Comparison of ENCODE assay signal across 8 cellular contexts in genomic region chr1:8348777-8349472, GRCh38. TPM values are rescaled to one million over a fixed set of nuclear protein-coding genes. Genes with fewer than 3 reads are reported as not detected.
DNase-seq lines count a peak whose midpoint lies in the region; ATAC-seq and TF ChIP-seq lines count a peak whose summit lies in the region.

No MANE protein-coding gene starts in this region.

- DNase-seq in 8988T (peak; percentile 76), GM13976 (ENCODE audit: low spot score) (peak; percentile 92), NCI-H345 (lab: John Stamatoyannopoulos, UW) (peak; percentile 67), dermis blood vessel endothelial cell (peak; percentile 75), mesothelial cell of epicardium (ENCODE audit: low spot score in 2 of 2, unreplicated experiment in 2 of 2) (peak; percentile 56 to 79)
- peak; percentile 73 for DNase-seq in activated CD4-positive, alpha-beta T cell treated with anti-CD3 and anti-CD28 coated beads, Interleukin-2, amount 10 ng/mL, durations not matched to agents 7 days and 5 days
- peak; percentile 32 to 47 for DNase-seq in stimulated activated CD8-positive, alpha-beta memory T cell treated with anti-CD3 and anti-CD28 coated beads, Interleukin-4, amount 100 ng/mL, for 4 hours (ENCODE audit: low read depth in 2 of 2, low spot score in 1 of 2)

- no peak for ATAC-seq in GM18867 (IDR thresholded peaks at IDR 0.05; ENCODE audit: unreplicated experiment)

- no peak overlapping the region for H3K4me3 Mint-ChIP-seq in activated CD4-positive, alpha-beta T cell treated with anti-CD3 and anti-CD28 coated beads, Interleukin-2, amount 10 ng/mL, durations not matched to agents 7 days and 5 days
- H3K4me3 Mint-ChIP-seq in mesothelial cell of epicardium: no peak overlapping the region

- H3K36me3 Mint-ChIP-seq in activated CD4-positive, alpha-beta T cell treated with anti-CD3 and anti-CD28 coated beads, Interleukin-2, amount 10 ng/mL, durations not matched to agents 7 days and 5 days (ENCODE audit: low read depth): peaks cover 2% of the 10 kb centered on the region
- peaks cover 14% of the 10 kb centered on the region for H3K36me3 Mint-ChIP-seq in mesothelial cell of epicardium

- no peak overlapping the region for H3K27ac Mint-ChIP-seq in activated CD4-positive, alpha-beta T cell treated with anti-CD3 and anti-CD28 coated beads, Interleukin-2, amount 10 ng/mL, durations not matched to agents 7 days and 5 days
- H3K27ac Mint-ChIP-seq in mesothelial cell of epicardium: peak overlapping the region; percentile 76

- H3K4me1 Mint-ChIP-seq in activated CD4-positive, alpha-beta T cell treated with anti-CD3 and anti-CD28 coated beads, Interleukin-2, amount 10 ng/mL, durations not matched to agents 7 days and 5 days: peaks cover 2% of the 10 kb centered on the region
- peaks cover 10% of the 10 kb centered on the region for H3K4me1 Mint-ChIP-seq in mesothelial cell of epicardium

- CTCF ChIA-PET in activated CD4-positive, alpha-beta T cell treated with anti-CD3 and anti-CD28 coated beads, Interleukin-2, amount 10 ng/mL, durations not matched to agents 7 days and 5 days (lab: Charles Lee): interaction anchor here (0.6 to 2.9 kb wide), 11 partner anchors 10 to 622 kb away, joined by 3 to 10 read pairs (median 4); no protein-coding TSS in a partner anchor

- in situ Hi-C loops in GM13976 (cut with MboI; ENCODE audit: low sequenced_read_pairs, unreplicated experiment): no loop called here

- no peaks in the 10 kb centered on the region for H3K9me3 Mint-ChIP-seq in activated CD4-positive, alpha-beta T cell treated with anti-CD3 and anti-CD28 coated beads, Interleukin-2, amount 10 ng/mL, durations not matched to agents 7 days and 5 days
- no peaks in the 10 kb centered on the region for H3K9me3 Mint-ChIP-seq in mesothelial cell of epicardium

- TF ChIP-seq CTCF in GM13976 (IDR thresholded peaks at IDR 0.05; ENCODE audit: borderline replicate concordance, control extremely low read depth, extremely low read depth, insufficient read depth, missing control alignments): peak; percentile 76
- TF ChIP-seq CTCF in mesothelial cell of epicardium (IDR thresholded peaks at IDR 0.05; ENCODE audit: unreplicated experiment): peak; percentile 93

- POLR2A ChIA-PET in activated CD4-positive, alpha-beta T cell treated with anti-CD3 and anti-CD28 coated beads, Interleukin-2, amount 10 ng/mL, durations not matched to agents 7 days and 5 days (lab: Charles Lee): no interaction called here

- H3K27me3 Mint-ChIP-seq in activated CD4-positive, alpha-beta T cell treated with anti-CD3 and anti-CD28 coated beads, Interleukin-2, amount 10 ng/mL, durations not matched to agents 7 days and 5 days: no peaks in the 10 kb centered on the region
- H3K27me3 Mint-ChIP-seq in mesothelial cell of epicardium (ENCODE audit: low read depth): no peaks in the 10 kb centered on the region

RNA-seq across cellular contexts. Expression of gene SLC45A1, which starts 31.0 kb away (rescaled TPM):
- total RNA-seq in activated CD4-positive, alpha-beta T cell treated with anti-CD3 and anti-CD28 coated beads, Interleukin-2, amount 10 ng/mL, durations not matched to agents 7 days and 5 days: under 1 TPM; 0.32 to 0.44 TPM
- total RNA-seq in dermis blood vessel endothelial cell: 1.7 TPM in 2 replicates
- total RNA-seq in mesothelial cell of epicardium: 4.1 to 4.9 TPM (median 4.9 TPM) in 3 replicates

Comparison
In these comparisons a context has a peak if more than half of its experiments do, and no peak if none do; other contexts are left out.
1. DNase-seq: peak in every context shown above with its lines; median percentile 92 in GM13976; 76 in 8988T; 75 in dermis blood vessel endothelial cell; 73 in activated CD4-positive, alpha-beta T cell treated with anti-CD3 and anti-CD28 coated beads, Interleukin-2, amount 10 ng/mL, durations not matched to agents 7 days and 5 days; 68 in mesothelial cell of epicardium; 67 in NCI-H345; 40 in stimulated activated CD8-positive, alpha-beta memory T cell treated with anti-CD3 and anti-CD28 coated beads, Interleukin-4, amount 100 ng/mL, for 4 hours.